Comparison of ENCODE assay signal across 9 cellular contexts in the genomic region with DNA sequence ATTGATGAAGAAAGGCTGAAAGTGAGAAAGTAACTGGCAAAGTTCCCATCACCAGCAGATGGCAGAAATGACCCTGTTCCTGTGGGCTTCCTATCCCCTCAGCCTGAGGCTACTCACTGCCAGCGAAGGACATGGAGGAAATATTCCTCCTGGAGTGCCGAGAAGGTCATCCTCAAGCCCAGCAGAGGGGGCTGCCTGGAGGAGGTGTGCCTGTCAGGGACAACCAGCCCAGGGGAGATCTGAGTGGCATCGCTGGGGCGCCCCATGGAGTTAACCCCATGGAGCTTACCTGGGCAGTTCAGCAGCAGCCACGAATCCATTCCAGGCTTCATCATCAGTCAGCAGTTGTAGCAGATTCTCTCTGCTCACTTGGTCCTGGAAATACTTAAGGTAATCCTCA. TPM values are rescaled to one million over a fixed set of nuclear protein-coding genes. Genes with fewer than 3 reads are reported as not detected.
DNase-seq lines count a peak whose midpoint lies in the region; ATAC-seq and TF ChIP-seq lines count a peak whose summit lies in the region.
"Not testable (repeated sequence)": the region's sequence is repeated elsewhere in the genome, so short reads cannot be mapped to it uniquely, and the experiment has no call there.
"Had no signal": no experiment of that assay in that cellular context is flagged by ENCODE, and none has a peak within 500 bp of the region (broad histone marks: within the 10 kb centered on the region; RNA-seq: fewer than 3 reads in every experiment).

No MANE protein-coding gene starts in this region.

- ATAC-seq in T-helper 17 cell; effector memory CD8-positive, alpha-beta T cell (replicated peaks); natural killer cell: not testable (repeated sequence)

- CTCF ChIA-PET in HEK293 (lab: Yijun Ruan, JAX) = interaction anchor here (2.9 kb wide), 1 partner anchor 9 kb away, joined by 8 read pairs; the partner anchor contains the start of gene APOL2

- not testable (repeated sequence) for H3K9me3 Mint-ChIP-seq in activated T-helper 2 cell treated with anti-CD3 and anti-CD28 coated beads, Interferon-gamma antibody, Interleukin-2, Interleukin-4, amounts not matched to agents 10 μg/mL and 5 μg/mL and 100 μg/mL, durations not matched to agents 14 hours and 24 hours and 36 hours; effector memory CD8-positive, alpha-beta T cell; natural killer cell

- not testable (repeated sequence) for H3K27ac ChIP-seq in HEK293 (ENCODE audit: extremely low read depth, low read depth, low read length)

- not testable (repeated sequence) for H3K4me3 ChIP-seq in HEK293 (ENCODE audit: low read depth, low read length)

- H3K4me1 ChIP-seq in HEK293 (ENCODE audit: control insufficient read depth, insufficient read depth, low read length) = not testable (repeated sequence)

- H3K27ac Mint-ChIP-seq in T-helper 17 cell = peak overlapping the region; percentile 87
- peak overlapping the region; percentile 0 for H3K27ac Mint-ChIP-seq in activated T-helper 2 cell treated with anti-CD3 and anti-CD28 coated beads, Interferon-gamma antibody, Interleukin-2, Interleukin-4, amounts not matched to agents 10 μg/mL and 5 μg/mL and 100 μg/mL, durations not matched to agents 14 hours and 24 hours and 36 hours
- H3K27ac Mint-ChIP-seq in effector memory CD8-positive, alpha-beta T cell = peak overlapping the region; percentile 12 to 68
- peak overlapping the region; percentile 3 to 69 for H3K27ac Mint-ChIP-seq in natural killer cell

- H3K4me1 Mint-ChIP-seq in T-helper 17 cell (peaks cover 21% of the 10 kb centered on the region), natural killer cell (peaks cover 43 to 47% of the 10 kb centered on the region in 2 donors)
- H3K4me1 Mint-ChIP-seq in activated T-helper 2 cell treated with anti-CD3 and anti-CD28 coated beads, Interferon-gamma antibody, Interleukin-2, Interleukin-4, amounts not matched to agents 10 μg/mL and 5 μg/mL and 100 μg/mL, durations not matched to agents 14 hours and 24 hours and 36 hours (ENCODE audit: low read depth) = peaks cover 26% of the 10 kb centered on the region
- peaks cover 20 to 36% of the 10 kb centered on the region in 2 donors for H3K4me1 Mint-ChIP-seq in effector memory CD8-positive, alpha-beta T cell (ENCODE audit: low read depth in 2 of 2)

- not testable (repeated sequence) for H3K27me3 Mint-ChIP-seq in T-helper 17 cell; activated T-helper 2 cell treated with anti-CD3 and anti-CD28 coated beads, Interferon-gamma antibody, Interleukin-2, Interleukin-4, amounts not matched to agents 10 μg/mL and 5 μg/mL and 100 μg/mL, durations not matched to agents 14 hours and 24 hours and 36 hours (ENCODE audit: low read depth); effector memory CD8-positive, alpha-beta T cell; natural killer cell (ENCODE audit: low read depth in 2 of 2)

- H3K36me3 ChIP-seq in HEK293 (ENCODE audit: control insufficient read depth in 2 of 2, insufficient read depth in 1 of 2, low read length in 2 of 2) = peaks cover 0 to 65% of the 10 kb centered on the region in 2 experiments; a peak in 1 of 3 replicates

- peak; percentile 33; the same call in 1 of the 2 replicates for TF ChIP-seq CTCF in HEK293 (tag by site-specific recombination; IDR thresholded peaks at IDR 0.05)
- not testable (repeated sequence) for TF ChIP-seq CTCF in natural killer cell (IDR thresholded peaks at IDR 0.05)

- POLR2A ChIA-PET in HEK293 (lab: Yijun Ruan, JAX) = not testable (repeated sequence)

- not testable (repeated sequence) for H3K36me3 Mint-ChIP-seq in T-helper 17 cell (ENCODE audit: low read depth)
- H3K36me3 Mint-ChIP-seq in activated T-helper 2 cell treated with anti-CD3 and anti-CD28 coated beads, Interferon-gamma antibody, Interleukin-2, Interleukin-4, amounts not matched to agents 10 μg/mL and 5 μg/mL and 100 μg/mL, durations not matched to agents 14 hours and 24 hours and 36 hours (ENCODE audit: low read depth) = peaks cover 96% of the 10 kb centered on the region
- peaks cover 88% of the 10 kb centered on the region for H3K36me3 Mint-ChIP-seq in effector memory CD8-positive, alpha-beta T cell (ENCODE audit: insufficient read depth)
- H3K36me3 Mint-ChIP-seq in natural killer cell = peaks cover 14% of the 10 kb centered on the region

- intact Hi-C loops in activated T-helper 2 cell treated with anti-CD3 and anti-CD28 coated beads, Interferon-gamma antibody, Interleukin-2, Interleukin-4, amounts not matched to agents 10 μg/mL and 5 μg/mL and 100 μg/mL, durations not matched to agents 14 hours and 24 hours and 36 hours (cut with micrococcal nuclease); natural killer cell (cut with micrococcal nuclease): not testable (repeated sequence)

- not testable (repeated sequence) for H3K9me3 ChIP-seq in HEK293 (ENCODE audit: control insufficient read depth, insufficient read depth, low read depth, low read length); T-helper 17 cell (ENCODE audit: control insufficient read depth, low read length, poor library complexity, severe bottlenecking)

- H3K4me3 Mint-ChIP-seq in T-helper 17 cell; activated T-helper 2 cell treated with anti-CD3 and anti-CD28 coated beads, Interferon-gamma antibody, Interleukin-2, Interleukin-4, amounts not matched to agents 10 μg/mL and 5 μg/mL and 100 μg/mL, durations not matched to agents 14 hours and 24 hours and 36 hours (ENCODE audit: low read depth); effector memory CD8-positive, alpha-beta T cell; natural killer cell: not testable (repeated sequence)

- DNase-seq in ELF-1 (ENCODE audit: low read depth, low spot score) (peak; percentile 43), iPS-NIHi11 (ENCODE audit: low spot score) (peak; percentile 43), ureter (ENCODE audit: low spot score) (peak; percentile 22)
- not testable (repeated sequence) for DNase-seq in T-helper 17 cell; activated T-helper 2 cell treated with anti-CD3 and anti-CD28 coated beads, Interferon-gamma antibody, Interleukin-2, Interleukin-4, amounts not matched to agents 10 μg/mL and 5 μg/mL and 100 μg/mL, durations not matched to agents 14 hours and 24 hours and 36 hours (ENCODE audit: low spot score); effector memory CD8-positive, alpha-beta T cell; natural killer cell

RNA-seq across cellular contexts. Expression of gene APOL2, which starts 8.3 kb away (rescaled TPM):
- total RNA-seq in T-helper 17 cell = 10 to 100 TPM; 36.9 to 42.9 TPM
- 54.7 and 55.4 TPM in 2 replicates for total RNA-seq in activated T-helper 2 cell treated with anti-CD3 and anti-CD28 coated beads, Interferon-gamma antibody, Interleukin-2, Interleukin-4, amounts not matched to agents 10 μg/mL and 5 μg/mL and 100 μg/mL, durations not matched to agents 14 hours and 24 hours and 36 hours
- 100 to 1,000 TPM in 1 of 3 donors, 10 to 100 TPM in 2; 51.7 to 112 (median 67.2) TPM for total RNA-seq in natural killer cell
- 52.7 TPM for total RNA-seq in ureter

RNA-seq across cellular contexts. Expression of gene APOL1, which starts 21.9 kb away (rescaled TPM):
- total RNA-seq in T-helper 17 cell (10 to 100 TPM; 12.5 to 15.0 TPM), natural killer cell (10 to 100 TPM; 39.5 to 51.2 (median 49.6) TPM), ureter (115 TPM)
- 28.5 and 31.5 TPM in 2 replicates for total RNA-seq in activated T-helper 2 cell treated with anti-CD3 and anti-CD28 coated beads, Interferon-gamma antibody, Interleukin-2, Interleukin-4, amounts not matched to agents 10 μg/mL and 5 μg/mL and 100 μg/mL, durations not matched to agents 14 hours and 24 hours and 36 hours

RNA-seq across cellular contexts. Expression of gene APOL4, which starts 29.4 kb away (rescaled TPM):
- total RNA-seq in T-helper 17 cell (under 1 TPM in 1 of 2 donors, not detected in 1; 0.22 TPM), natural killer cell (under 1 TPM in 1 of 3 donors, not detected in 2; 0.70 TPM), ureter (34.4 TPM)
- total RNA-seq in activated T-helper 2 cell treated with anti-CD3 and anti-CD28 coated beads, Interferon-gamma antibody, Interleukin-2, Interleukin-4, amounts not matched to agents 10 μg/mL and 5 μg/mL and 100 μg/mL, durations not matched to agents 14 hours and 24 hours and 36 hours = 0.48 and 0.52 TPM in 2 replicates
- total RNA-seq: SK-MEL-5 had no signal

Comparison
In these comparisons a context has a peak if more than half of its experiments do, and no peak if none do; other contexts are left out.
1. H3K27ac Mint-ChIP-seq: peak in every context shown above with its lines; median percentile 87 in T-helper 17 cell; 40 in effector memory CD8-positive, alpha-beta T cell; 36 in natural killer cell; 0 in activated T-helper 2 cell treated with anti-CD3 and anti-CD28 coated beads, Interferon-gamma antibody, Interleukin-2, Interleukin-4, amounts not matched to agents 10 μg/mL and 5 μg/mL and 100 μg/mL, durations not matched to agents 14 hours and 24 hours and 36 hours.
2. RNA of gene APOL4, which starts 29.4 kb away (total RNA-seq): 34.4 TPM in ureter (single experiment); 0.48 to 0.52 TPM in activated T-helper 2 cell treated with anti-CD3 and anti-CD28 coated beads, Interferon-gamma antibody, Interleukin-2, Interleukin-4, amounts not matched to agents 10 μg/mL and 5 μg/mL and 100 μg/mL, durations not matched to agents 14 hours and 24 hours and 36 hours, 0.22 TPM in T-helper 17 cell and 0.70 TPM in natural killer cell; every median in the first group is over 10 times any median in the second.